ENCODE assay signal across 18 cellular contexts in the genomic region with DNA sequence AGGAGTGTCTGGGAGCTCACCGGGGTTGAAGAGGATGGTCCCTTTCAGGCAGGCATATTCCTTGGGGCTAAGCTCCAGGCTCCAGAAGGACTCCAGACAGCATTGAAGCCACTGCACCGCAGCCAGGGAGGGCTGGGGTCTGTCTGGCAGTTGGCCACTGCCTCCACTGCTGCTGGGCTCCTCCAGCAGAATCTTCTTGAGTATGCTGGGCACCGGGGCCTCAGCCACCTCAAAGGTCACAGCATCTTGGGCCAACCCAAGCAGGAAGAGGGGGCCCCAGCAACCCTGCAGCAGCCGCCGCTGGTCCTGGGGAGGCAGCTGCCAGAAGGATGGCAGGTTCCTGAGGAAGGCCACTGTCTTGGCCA. TPM values are rescaled to one million over a fixed set of nuclear protein-coding genes. Genes with fewer than 3 reads are reported as not detected.
DNase-seq lines count a peak whose midpoint lies in the region; ATAC-seq and TF ChIP-seq lines count a peak whose summit lies in the region.
"Had no signal": no experiment of that assay in that cellular context is flagged by ENCODE, and none has a peak within 500 bp of the region (broad histone marks: within the 10 kb centered on the region; RNA-seq: fewer than 3 reads in every experiment).

No MANE protein-coding gene starts in this region.

- no peak for TF ChIP-seq EP300 in stomach (IDR thresholded peaks at IDR 0.05)

- H3K36me3 ChIP-seq in lower lobe of right lung (no peaks in the 10 kb centered on the region), stomach (no peaks in the 10 kb centered on the region)
- H3K36me3 ChIP-seq: SJCRH30 had no signal

- peak overlapping the region; percentile 30 for H3K27ac ChIP-seq in VCaP
- H3K27ac ChIP-seq in lower lobe of right lung: peak overlapping the region; percentile 84
- H3K27ac ChIP-seq in stomach: peak overlapping the region; percentile 83 to 93 (median 89)
- H3K27ac ChIP-seq: SJCRH30 had no signal

- no peaks in the 10 kb centered on the region for H3K27me3 ChIP-seq in lower lobe of right lung (ENCODE audit: low read depth)
- no peaks in the 10 kb centered on the region for H3K27me3 ChIP-seq in stomach

- TF ChIP-seq POLR2A in stomach (IDR thresholded peaks at IDR 0.05): no peak

- H3K4me1 ChIP-seq in lower lobe of right lung (peaks cover 8% of the 10 kb centered on the region), stomach (peaks cover 25 to 36% (median 32%) of the 10 kb centered on the region in 4 donors)
- H3K4me1 ChIP-seq: SJCRH30 had no signal

- WGBS in stomach, 5 donors: 26 to 43% (median 29%) methylated on average over 4 to 5 of the region's 5 CpGs

- intact Hi-C loops in Right ventricle myocardium superior (cut with DNase I): no loop called here
- intact Hi-C loops in lower lobe of right lung (cut with DNase I): no loop called here
- intact Hi-C loops in stomach (cut with DNase I; ENCODE audit: low total_unique reads): no loop called here

- no peaks in the 10 kb centered on the region for H3K9me3 ChIP-seq in lower lobe of right lung
- H3K9me3 ChIP-seq in stomach: no peaks in the 10 kb centered on the region
- H3K9me3 ChIP-seq: SJCRH30 had no signal

- DNase-seq in Right ventricle myocardium superior (no peak), lower lobe of right lung (no peak), stomach (no peak), hippocampal formation (lab: John Stamatoyannopoulos, UW) (no peak), foreskin fibroblast (no peak)
- DNase-seq: activated T-cell treated with anti-CD3 and anti-CD28 coated beads for 4 hours; head of caudate nucleus; HFFc6; KG1; natural killer cell; NCI-H526 treated with DMSO at 0.1 percent for 48 hours; SJCRH30; stimulated activated CD4-positive, alpha-beta T cell treated with anti-CD3 and anti-CD28 coated beads, Interleukin-12 subunit alpha, Interleukin-12 subunit beta, amount 100 ng/mL, for 4 hours; stimulated activated CD8-positive, alpha-beta memory T cell treated with anti-CD3 and anti-CD28 coated beads, Interleukin-4, amount 100 ng/mL, for 48 hours had no signal

- H3K4me3 ChIP-seq in lower lobe of right lung (peak overlapping the region; percentile 43), stomach (peak overlapping the region; percentile 32 to 45 (median 41)), foreskin fibroblast (ENCODE audit: low read depth in 1 of 2, low read length in 2 of 2) (no peak overlapping the region)
- H3K4me3 ChIP-seq: SJCRH30 had no signal

- ATAC-seq in Right ventricle myocardium superior (ENCODE audit: poor library complexity) (peak; percentile 11), lower lobe of right lung (no peak), HG02623 (IDR thresholded peaks at IDR 0.05; ENCODE audit: unreplicated experiment) (no peak)
- ATAC-seq: natural killer cell had no signal

- TF ChIP-seq CTCF in VCaP (conservative IDR thresholded peaks at IDR 0.05) (no peak), lower lobe of right lung (IDR thresholded peaks at IDR 0.05) (no peak), stomach (IDR thresholded peaks at IDR 0.05) (no peak), foreskin fibroblast (IDR thresholded peaks at IDR 0.05; ENCODE audit: low read depth, low read length) (no peak)

RNA-seq across cellular contexts. Expression of a gene that starts 0.4 kb away (rescaled TPM):
- total RNA-seq in Right ventricle myocardium superior: 5.1 TPM
- 2.2 TPM for total RNA-seq in lower lobe of right lung
- 10 to 100 TPM in 2 of 5 donors, 1 to 10 TPM in 1, not detected in 2; 8.3 to 31.2 (median 21.7) TPM for total RNA-seq in stomach
- 10 to 100 TPM; 10.7 to 63.3 (median 39.1) TPM for polyA plus RNA-seq in stomach
- total RNA-seq: cerebellum, HFFc6, natural killer cell, posterior vena cava, SJCRH30 had no signal

RNA-seq across cellular contexts. Expression of a gene that starts 8.2 kb away (rescaled TPM):
- total RNA-seq in Right ventricle myocardium superior (78.1 TPM), lower lobe of right lung (56.7 TPM), stomach (10 to 100 TPM; 20.0 to 88.1 (median 33.5) TPM)
- 10 to 100 TPM; 58.6 to 80.6 (median 71.7) TPM for polyA plus RNA-seq in stomach

RNA-seq across cellular contexts. Expression of a gene that starts 13.1 kb away (rescaled TPM):
- total RNA-seq in Right ventricle myocardium superior: 10.4 TPM
- 16.1 TPM for total RNA-seq in lower lobe of right lung
- total RNA-seq in stomach: 10 to 100 TPM in 3 of 5 donors, 1 to 10 TPM in 2; 3.1 to 42.0 (median 10.3) TPM
- polyA plus RNA-seq in stomach: 10 to 100 TPM; 13.5 to 21.8 (median 18.3) TPM

RNA-seq across cellular contexts. Expression of a gene that starts 23.3 kb away (rescaled TPM):
- total RNA-seq in Right ventricle myocardium superior (15.7 TPM), lower lobe of right lung (25.9 TPM), stomach (10 to 100 TPM in 2 of 5 donors, 1 to 10 TPM in 3; 5.4 to 66.3 (median 9.9) TPM)
- polyA plus RNA-seq in stomach: 10 to 100 TPM; 11.2 to 20.6 (median 15.6) TPM

RNA-seq across cellular contexts. Expression of a gene that starts 46.9 kb away (rescaled TPM):
- 0.35 TPM for total RNA-seq in Right ventricle myocardium superior
- total RNA-seq in lower lobe of right lung: 8.1 TPM
- total RNA-seq in stomach: 10 to 100 TPM in 2 of 5 donors, 1 to 10 TPM in 3; 2.9 to 21.6 (median 7.1) TPM
- 10 to 100 TPM; 13.6 to 15.3 (median 14.5) TPM for polyA plus RNA-seq in stomach
- total RNA-seq: cerebellum, HFFc6, posterior vena cava, SJCRH30 had no signal

Comparison
In these comparisons a context has a peak if more than half of its experiments do, and no peak if none do; other contexts are left out.
1. H3K27ac ChIP-seq: peak in every context shown above with its lines; median percentile 89 in stomach; 84 in lower lobe of right lung; 30 in VCaP.
2. H3K4me3 ChIP-seq: peak in lower lobe of right lung (single experiment) and stomach (4 of 4); none in foreskin fibroblast (0 of 2).